Comparison of ENCODE assay signal across 10 cellular contexts in the genomic region with DNA sequence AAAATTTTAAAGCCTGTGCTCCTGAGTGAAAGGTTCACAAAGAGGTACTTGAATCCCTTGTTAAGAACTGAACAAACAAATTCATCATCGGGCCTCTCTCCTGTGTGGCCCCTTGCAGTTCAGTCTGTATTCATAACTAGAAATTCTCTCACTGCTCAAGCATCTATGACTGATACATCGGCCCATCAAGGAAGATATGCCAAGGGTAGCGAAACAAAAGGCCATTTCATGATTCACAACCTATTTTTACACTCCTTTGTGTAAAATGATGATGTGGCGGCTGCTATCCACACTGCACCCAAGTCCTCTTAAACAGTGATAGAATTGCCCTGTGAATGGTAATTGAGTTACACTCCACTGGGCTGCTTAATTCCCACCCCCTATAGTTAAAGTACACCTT.
DNase-seq lines count a peak whose midpoint lies in the region; ATAC-seq and TF ChIP-seq lines count a peak whose summit lies in the region.
"Had no signal": no experiment of that assay in that cellular context is flagged by ENCODE, and none has a peak within 500 bp of the region (broad histone marks: within the 10 kb centered on the region; RNA-seq: fewer than 3 reads in every experiment).

No MANE protein-coding gene starts in this region.

- peaks cover 3% of the 10 kb centered on the region for H3K9me3 Mint-ChIP-seq in activated T-cell treated with anti-CD3 and anti-CD28 coated beads, Interleukin-2, amount 50 U/mL, for 24 hours

- no peaks in the 10 kb centered on the region for H3K79me2 ChIP-seq in smooth muscle cell (ENCODE audit: low read depth)

- H3F3A ChIP-seq in smooth muscle cell (ENCODE audit: low read depth), result no peaks in the 10 kb centered on the region

- WGBS in smooth muscle cell (ENCODE audit: low lambda C conversion rate), result 77% methylated on average over 4 of the region's 4 CpGs

- peaks cover under 1% of the 10 kb centered on the region for H4K20me1 ChIP-seq in smooth muscle cell (ENCODE audit: low read depth)

- no peak overlapping the region for H2AFZ ChIP-seq in smooth muscle cell (ENCODE audit: low read depth)

- no peaks in the 10 kb centered on the region for H3K27me3 ChIP-seq in smooth muscle cell (ENCODE audit: low read depth)
- no peaks in the 10 kb centered on the region for H3K27me3 ChIP-seq in effector memory CD4-positive, alpha-beta T cell (replicated peaks; ENCODE audit: control insufficient read depth, insufficient read depth, low read length, poor library complexity, severe bottlenecking)

- no peak for TF ChIP-seq CTCF in smooth muscle cell (IDR thresholded peaks at IDR 0.05; ENCODE audit: borderline replicate concordance, insufficient read depth, poor library complexity, severe bottlenecking)

- ATAC-seq in esophagus mucosa (peak; percentile 84), HG03025 (IDR thresholded peaks at IDR 0.05; ENCODE audit: low FRiP score, unreplicated experiment) (no peak)

- H3K4me3 Mint-ChIP-seq in activated T-cell treated with anti-CD3 and anti-CD28 coated beads, Interleukin-2, amount 50 U/mL, for 24 hours, result no peak overlapping the region

- H3K9me3 ChIP-seq in smooth muscle cell (replicated peaks; ENCODE audit: low read depth), result no peaks in the 10 kb centered on the region
- H3K9me3 ChIP-seq in effector memory CD4-positive, alpha-beta T cell (ENCODE audit: control insufficient read depth, low read length), result no peaks in the 10 kb centered on the region

- no peaks in the 10 kb centered on the region for H3K36me3 ChIP-seq in smooth muscle cell (ENCODE audit: low read depth)
- no peaks in the 10 kb centered on the region for H3K36me3 ChIP-seq in effector memory CD4-positive, alpha-beta T cell (ENCODE audit: control insufficient read depth, insufficient read depth, low read length)

- peak overlapping the region; percentile 72 for H3K27ac ChIP-seq in smooth muscle cell (ENCODE audit: low read depth)
- H3K27ac ChIP-seq in effector memory CD4-positive, alpha-beta T cell (ENCODE audit: insufficient read depth, low read length, poor library complexity, severe bottlenecking), result no peak overlapping the region

- peaks cover 4% of the 10 kb centered on the region for H3K36me3 Mint-ChIP-seq in activated T-cell treated with anti-CD3 and anti-CD28 coated beads, Interleukin-2, amount 50 U/mL, for 24 hours (ENCODE audit: low read depth)

- no peaks in the 10 kb centered on the region for H3K4me1 ChIP-seq in smooth muscle cell (ENCODE audit: low read depth)
- H3K4me1 ChIP-seq in effector memory CD4-positive, alpha-beta T cell (ENCODE audit: control insufficient read depth, insufficient read depth, low read length, poor library complexity, severe bottlenecking), result no peaks in the 10 kb centered on the region

- H3K4me3 ChIP-seq in smooth muscle cell, result no peak overlapping the region
- no peak overlapping the region for H3K4me3 ChIP-seq in effector memory CD4-positive, alpha-beta T cell (ENCODE audit: insufficient read depth, low read depth, low read length, poor library complexity, severe bottlenecking)

- no peak overlapping the region for H3K4me2 ChIP-seq in smooth muscle cell

- H3K9ac ChIP-seq in smooth muscle cell (ENCODE audit: low read depth), result peak overlapping the region; percentile 32

- H3K27me3 Mint-ChIP-seq in activated T-cell treated with anti-CD3 and anti-CD28 coated beads, Interleukin-2, amount 50 U/mL, for 24 hours, result no peaks in the 10 kb centered on the region

- H3K4me1 Mint-ChIP-seq in activated T-cell treated with anti-CD3 and anti-CD28 coated beads, Interleukin-2, amount 50 U/mL, for 24 hours (ENCODE audit: low read depth), result peaks cover 13% of the 10 kb centered on the region

- no peak overlapping the region for H3K27ac Mint-ChIP-seq in activated T-cell treated with anti-CD3 and anti-CD28 coated beads, Interleukin-2, amount 50 U/mL, for 24 hours

- DNase-seq in NCI-H2107 treated with DMSO at 0.1 percent for 48 hours (lab: John Stamatoyannopoulos, UW; ENCODE audit: unreplicated experiment), result peak; percentile 29
- no peak for DNase-seq in NCI-H2107 (lab: John Stamatoyannopoulos, UW)
- DNase-seq in NCI-H345 treated with DMSO at 0.1 percent for 48 hours (lab: John Stamatoyannopoulos, UW; ENCODE audit: unreplicated experiment), result peak; percentile 94
- no peak for DNase-seq in smooth muscle cell (lab: John Stamatoyannopoulos, UW; ENCODE audit: unreplicated experiment)
- DNase-seq in effector memory CD4-positive, alpha-beta T cell, result no peak
- no peak for DNase-seq in activated T-cell treated with anti-CD3 and anti-CD28 coated beads, Interleukin-2, amount 50 U/mL, for 24 hours
- DNase-seq: 8988T; stimulated activated CD4-positive, alpha-beta T cell treated with anti-CD3 and anti-CD28 coated beads, Interleukin-15, amount 100 ng/mL, for 24 hours had no signal

Comparison
In these comparisons a context has a peak if more than half of its experiments do, and no peak if none do; other contexts are left out.
1. DNase-seq: peak in NCI-H2107 treated with DMSO at 0.1 percent for 48 hours (single experiment) and NCI-H345 treated with DMSO at 0.1 percent for 48 hours (single experiment); none in NCI-H2107 (single experiment), smooth muscle cell (single experiment), effector memory CD4-positive, alpha-beta T cell (0 of 3) and activated T-cell treated with anti-CD3 and anti-CD28 coated beads, Interleukin-2, amount 50 U/mL, for 24 hours (single experiment).